22 cellular contexts compared by ENCODE assay signal in the genomic region with DNA sequence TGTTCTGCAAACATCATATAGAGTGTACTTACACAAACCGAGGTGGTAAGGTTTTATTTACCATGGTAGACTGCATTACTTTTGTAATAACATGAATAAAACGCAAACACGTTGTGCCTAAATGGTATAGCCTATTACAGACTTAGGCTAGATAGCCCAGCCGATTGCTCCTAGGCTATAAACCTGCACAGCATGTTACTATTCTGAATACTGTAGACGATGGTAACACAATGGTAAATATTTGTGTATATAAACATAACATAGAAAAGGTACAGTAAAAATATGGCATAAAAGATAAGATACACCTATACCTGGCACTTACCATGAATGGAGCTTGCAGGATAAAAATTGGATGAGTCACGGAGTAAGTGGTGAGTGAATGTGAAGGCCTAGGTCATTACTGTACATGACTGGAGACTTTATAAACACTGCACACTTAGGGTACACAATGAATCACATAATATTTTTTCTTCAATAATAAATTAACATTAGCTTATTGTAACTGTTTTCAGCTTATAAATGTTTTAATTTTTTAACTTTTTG. TPM values are rescaled to one million over a fixed set of nuclear protein-coding genes. Genes with fewer than 3 reads are reported as not detected.
A peak's percentile ranks its signal among the peaks of the same experiment; 100 is the strongest.
DNase-seq lines count a peak whose midpoint lies in the region; ATAC-seq and TF ChIP-seq lines count a peak whose summit lies in the region.
"Had no signal": no experiment of that assay in that cellular context is flagged by ENCODE, and none has a peak within 500 bp of the region (broad histone marks: within the 10 kb centered on the region; RNA-seq: fewer than 3 reads in every experiment).

No MANE protein-coding gene starts in this region.

- no peaks in the 10 kb centered on the region for H3K9me2 ChIP-seq in PC-3 (replicated peaks; ENCODE audit: low read length)

- H3K27ac Mint-ChIP-seq in activated CD4-positive, alpha-beta T cell treated with anti-CD3 and anti-CD28 coated beads, Interleukin-2, amount 10 ng/mL, durations not matched to agents 24 days and 14 days, result no peak overlapping the region
- H3K27ac Mint-ChIP-seq: CD8-positive, alpha-beta T cell; IgD-negative memory B cell had no signal

- H3K4me3 ChIP-seq in PC-3 (ENCODE audit: low read length), result no peak overlapping the region
- H3K4me3 ChIP-seq in epithelial cell of esophagus (ENCODE audit: low read length), result no peak overlapping the region
- H3K4me3 ChIP-seq: BLaER1, SJCRH30 had no signal

- peak; percentile 89 for ATAC-seq in PC-3
- ATAC-seq: CD8-positive, alpha-beta T cell had no signal

- H2AFZ ChIP-seq in PC-3 (ENCODE audit: low read length), result no peak overlapping the region

- no peaks in the 10 kb centered on the region for H3K4me1 Mint-ChIP-seq in activated CD4-positive, alpha-beta T cell treated with anti-CD3 and anti-CD28 coated beads, Interleukin-2, amount 10 ng/mL, durations not matched to agents 24 days and 14 days

- H3K27ac ChIP-seq in 22Rv1 (peak overlapping the region; percentile 24; the same call in 1 of the 2 replicates), PC-3 (ENCODE audit: low read length) (peak overlapping the region; percentile 79)
- H3K27ac ChIP-seq: BLaER1, HL-60, SJCRH30 had no signal

- H3K4me1 ChIP-seq in PC-3 (ENCODE audit: insufficient read depth, low read length), result peaks cover 31% of the 10 kb centered on the region
- H3K4me1 ChIP-seq: BLaER1, SJCRH30 had no signal

- H3K4me3 Mint-ChIP-seq in activated CD4-positive, alpha-beta T cell treated with anti-CD3 and anti-CD28 coated beads, Interleukin-2, amount 10 ng/mL, durations not matched to agents 24 days and 14 days, result no peak overlapping the region
- H3K4me3 Mint-ChIP-seq: CD8-positive, alpha-beta T cell; IgD-negative memory B cell had no signal

- no peaks in the 10 kb centered on the region for H3K27me3 Mint-ChIP-seq in activated CD4-positive, alpha-beta T cell treated with anti-CD3 and anti-CD28 coated beads, Interleukin-2, amount 10 ng/mL, durations not matched to agents 24 days and 14 days

- POLR2A ChIA-PET in PC-3 (lab: Charles Lee; ENCODE audit: unreplicated experiment), result interaction anchor here (0.6 kb wide), 1 partner anchor 32 kb away, joined by 11 read pairs; no protein-coding TSS in a partner anchor

- no peaks in the 10 kb centered on the region for H3K36me3 Mint-ChIP-seq in activated CD4-positive, alpha-beta T cell treated with anti-CD3 and anti-CD28 coated beads, Interleukin-2, amount 10 ng/mL, durations not matched to agents 24 days and 14 days (ENCODE audit: low read depth)
- H3K36me3 Mint-ChIP-seq: CD8-positive, alpha-beta T cell; IgD-negative memory B cell had no signal

- peak overlapping the region; percentile 32 for H3K4me2 ChIP-seq in PC-3 (ENCODE audit: low read length)
- H3K4me2 ChIP-seq: BLaER1 had no signal

- H4K20me1 ChIP-seq in PC-3 (ENCODE audit: low read length), result no peaks in the 10 kb centered on the region
- H4K20me1 ChIP-seq: BLaER1 had no signal

- DNase-seq in H4 (ENCODE audit: low spot score) (peak; percentile 31), PC-3 (peak; percentile 84), epithelial cell of esophagus (ENCODE audit: low read depth) (peak; percentile 84), middle frontal gyrus (ENCODE audit: extremely low spot score, low spot score) (no peak), activated T-cell treated with anti-CD3 and anti-CD28 coated beads for 4 hours (no peak), iPS-NIHi7 (ENCODE audit: extremely low spot score) (no peak)
- no peak for DNase-seq in activated CD4-positive, alpha-beta T cell treated with anti-CD3 and anti-CD28 coated beads, Interleukin-2, amount 10 ng/mL, durations not matched to agents 24 days and 14 days
- DNase-seq: Calu3; CD8-positive, alpha-beta T cell; Kasumi-1; NCI-H1105 treated with DMSO at 0.1 percent for 48 hours; NCI-H1694; NCI-H2107; NCI-H510A; NCI-H774; OCI-M1; SJCRH30 had no signal

- no peaks in the 10 kb centered on the region for H3K9me3 Mint-ChIP-seq in activated CD4-positive, alpha-beta T cell treated with anti-CD3 and anti-CD28 coated beads, Interleukin-2, amount 10 ng/mL, durations not matched to agents 24 days and 14 days
- H3K9me3 Mint-ChIP-seq: CD8-positive, alpha-beta T cell had no signal

- TF ChIP-seq CTCF in 22Rv1 (IDR thresholded peaks at IDR 0.05), result no peak
- no peak for TF ChIP-seq CTCF in PC-3 (conservative IDR thresholded peaks at IDR 0.05; ENCODE audit: low read depth, low read length)
- no peak for TF ChIP-seq CTCF in epithelial cell of esophagus (IDR thresholded peaks at IDR 0.05; ENCODE audit: insufficient read depth, low read depth, low read length, missing control alignments)

- no peaks in the 10 kb centered on the region for H3K9me3 ChIP-seq in PC-3 (ENCODE audit: low read length)
- H3K9me3 ChIP-seq: BLaER1, SJCRH30 had no signal

- H3F3A ChIP-seq in PC-3 (ENCODE audit: low read length, unreplicated experiment), result no peaks in the 10 kb centered on the region

- peak overlapping the region; percentile 6; the same call in 1 of the 2 replicates for H3K9ac ChIP-seq in PC-3 (ENCODE audit: low read length)
- H3K9ac ChIP-seq: BLaER1 had no signal

- CTCF ChIA-PET in PC-3 (lab: Charles Lee), result interaction anchor here (0.6 kb wide), 1 partner anchor 665 kb away, joined by 4 read pairs; no protein-coding TSS in a partner anchor

- no peaks in the 10 kb centered on the region for H3K27me3 ChIP-seq in PC-3 (ENCODE audit: low read length)
- H3K27me3 ChIP-seq: BLaER1, SJCRH30 had no signal

- intact Hi-C loops in PC-3 (cut with micrococcal nuclease), result loop anchor here (1.0 kb wide), 1 partner anchor 18 kb away; no protein-coding TSS in a partner anchor
- intact Hi-C loops in activated CD4-positive, alpha-beta T cell treated with anti-CD3 and anti-CD28 coated beads, Interleukin-2, amount 10 ng/mL, durations not matched to agents 24 days and 14 days (cut with micrococcal nuclease), result no loop called here

- no TSS peak for BruUV-seq in PC-3 (replicated peaks; lab: Mats Ljungman, UMichigan)

- H3K36me3 ChIP-seq in PC-3 (ENCODE audit: low read depth, low read length), result no peaks in the 10 kb centered on the region
- H3K36me3 ChIP-seq: BLaER1, SJCRH30 had no signal

- H3K79me2 ChIP-seq in PC-3 (ENCODE audit: low read length), result no peaks in the 10 kb centered on the region

RNA-seq across cellular contexts. Expression of a gene that starts 16.3 kb away (rescaled TPM):
- not detected in 2 replicates for total RNA-seq in H4 (2014; rRNA removed; shearing (Covaris generic))
- total RNA-seq in PC-3 (2014; rRNA removed), result not detected in 2 replicates
- total RNA-seq in activated CD4-positive, alpha-beta T cell treated with anti-CD3 and anti-CD28 coated beads, Interleukin-2, amount 10 ng/mL, durations not matched to agents 24 days and 14 days, result not detected in 2 replicates
- total RNA-seq: A172; Calu3; CD8-positive, alpha-beta T cell; SJCRH30 had no signal

Comparison
In these comparisons a context has a peak if more than half of its experiments do, and no peak if none do; other contexts are left out.
1. DNase-seq: peak in H4 (single experiment), PC-3 (single experiment) and epithelial cell of esophagus (single experiment); none in middle frontal gyrus (single experiment), activated T-cell treated with anti-CD3 and anti-CD28 coated beads for 4 hours (single experiment), activated CD4-positive, alpha-beta T cell treated with anti-CD3 and anti-CD28 coated beads, Interleukin-2, amount 10 ng/mL, durations not matched to agents 24 days and 14 days (single experiment) and iPS-NIHi7 (single experiment).